ENCODE assay signal across 8 cellular contexts in the genomic region with DNA sequence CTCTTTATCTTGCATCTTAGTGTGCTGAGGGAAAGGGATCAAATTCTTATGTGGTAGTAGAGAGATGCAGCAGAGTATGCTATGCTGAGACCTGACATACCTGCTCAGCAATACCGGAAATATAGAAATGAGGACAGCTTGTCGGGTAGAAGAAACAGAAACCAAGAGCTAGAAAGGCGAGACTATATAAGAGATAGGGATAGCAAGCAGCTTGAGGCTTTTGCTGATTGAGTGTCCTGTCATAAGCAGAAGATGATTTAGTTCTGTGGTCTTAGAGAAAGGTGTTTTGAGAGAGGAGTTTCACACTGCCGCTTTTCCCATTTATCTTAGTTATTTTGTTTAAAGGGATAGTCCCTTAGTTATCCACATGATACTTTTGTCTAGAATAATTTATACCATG. TPM values are rescaled to one million over a fixed set of nuclear protein-coding genes. Genes with fewer than 3 reads are reported as not detected.
DNase-seq lines count a peak whose midpoint lies in the region; ATAC-seq, FAIRE-seq and TF ChIP-seq lines count a peak whose summit lies in the region.
"Had no signal": no experiment of that assay in that cellular context is flagged by ENCODE, and none has a peak within 500 bp of the region (broad histone marks: within the 10 kb centered on the region; RNA-seq: fewer than 3 reads in every experiment).

No MANE protein-coding gene starts in this region.

- no peak overlapping the region for H3K27ac ChIP-seq in SU-DHL-6 (ENCODE audit: low read depth, low read length)
- H3K27ac ChIP-seq: PC-9 had no signal

- peaks cover 10% of the 10 kb centered on the region; the same call in 1 of the 2 replicates for H3F3A ChIP-seq in SU-DHL-6 (ENCODE audit: insufficient read depth)

- H3K36me3 Mint-ChIP-seq in osteocyte (ENCODE audit: unreplicated experiment), result no peaks in the 10 kb centered on the region

- H3K9me3 ChIP-seq in SU-DHL-6 (ENCODE audit: insufficient read depth, low read length), result no peaks in the 10 kb centered on the region

- H3K9me3 Mint-ChIP-seq in osteocyte (ENCODE audit: unreplicated experiment), result no peaks in the 10 kb centered on the region

- peak; percentile 100 for FAIRE-seq in GM19239 (lab: Jason Lieb, UNC)

- peak overlapping the region; percentile 38 for H3K4me2 ChIP-seq in SU-DHL-6 (ENCODE audit: low read depth, low read length, poor library complexity, severe bottlenecking)
- H3K4me2 ChIP-seq: PC-9 had no signal

- no peaks in the 10 kb centered on the region for H3K27me3 ChIP-seq in SU-DHL-6 (ENCODE audit: low read length)

- H3K9me2 ChIP-seq in SU-DHL-6 (replicated peaks; ENCODE audit: insufficient read depth, low read length), result no peaks in the 10 kb centered on the region

- DNase-seq in GM19239 (ENCODE audit: insufficient read length, low spot score) (peak; percentile 9), osteocyte (ENCODE audit: extremely low spot score, unreplicated experiment) (no peak), ACHN (no peak), NCI-H1694 treated with DMSO at 0.1 percent for 48 hours (lab: John Stamatoyannopoulos, UW) (no peak)
- no peak for DNase-seq in effector CD4-positive, alpha-beta T cell

- TF ChIP-seq CTCF in SU-DHL-6 (IDR thresholded peaks at IDR 0.05; ENCODE audit: insufficient read depth, low read length, poor library complexity, severe bottlenecking), result no peak
- no peak for TF ChIP-seq CTCF in osteocyte (IDR thresholded peaks at IDR 0.05)

- peak; percentile 59 for ATAC-seq in HG02840 (IDR thresholded peaks at IDR 0.05; ENCODE audit: low FRiP score, unreplicated experiment)

- no peak overlapping the region for H3K4me3 Mint-ChIP-seq in osteocyte (ENCODE audit: unreplicated experiment)

- peaks cover 41% of the 10 kb centered on the region for H3K4me1 Mint-ChIP-seq in osteocyte (ENCODE audit: unreplicated experiment)

- no peaks in the 10 kb centered on the region for H4K20me1 ChIP-seq in SU-DHL-6 (ENCODE audit: low read depth, low read length)

- no peak overlapping the region for H2AFZ ChIP-seq in SU-DHL-6 (ENCODE audit: low read depth, low read length, severe bottlenecking)
- H2AFZ ChIP-seq: PC-9 had no signal

- peak overlapping the region; percentile 17 for H3K27ac Mint-ChIP-seq in osteocyte (ENCODE audit: unreplicated experiment)

- no peak overlapping the region for H3K4me3 ChIP-seq in SU-DHL-6 (ENCODE audit: insufficient read depth, low read length, poor library complexity, severe bottlenecking)
- H3K4me3 ChIP-seq: PC-9 had no signal

- no peaks in the 10 kb centered on the region for H3K27me3 Mint-ChIP-seq in osteocyte (ENCODE audit: unreplicated experiment)

- H3K36me3 ChIP-seq in SU-DHL-6 (ENCODE audit: low read length), result no peaks in the 10 kb centered on the region

- in situ Hi-C loops in ACHN (cut with HindIII; ENCODE audit: low pct_ligation_motif_present, low pct_unique_long_range_greater_than_20kb, low sequenced_read_pairs), result no loop called here

- peak overlapping the region; percentile 13; the same call in 1 of the 2 replicates for H3K9ac ChIP-seq in SU-DHL-6 (ENCODE audit: low read length)

- peaks cover 97% of the 10 kb centered on the region for H3K79me2 ChIP-seq in SU-DHL-6 (ENCODE audit: insufficient read depth, low read length)

RNA-seq across cellular contexts. Expression of a gene that starts 31.7 kb away (rescaled TPM):
- total RNA-seq in osteocyte, result 80.4 and 89.2 TPM in 2 replicates
